1 cellular context compared by ENCODE assay signal in the genomic region with DNA sequence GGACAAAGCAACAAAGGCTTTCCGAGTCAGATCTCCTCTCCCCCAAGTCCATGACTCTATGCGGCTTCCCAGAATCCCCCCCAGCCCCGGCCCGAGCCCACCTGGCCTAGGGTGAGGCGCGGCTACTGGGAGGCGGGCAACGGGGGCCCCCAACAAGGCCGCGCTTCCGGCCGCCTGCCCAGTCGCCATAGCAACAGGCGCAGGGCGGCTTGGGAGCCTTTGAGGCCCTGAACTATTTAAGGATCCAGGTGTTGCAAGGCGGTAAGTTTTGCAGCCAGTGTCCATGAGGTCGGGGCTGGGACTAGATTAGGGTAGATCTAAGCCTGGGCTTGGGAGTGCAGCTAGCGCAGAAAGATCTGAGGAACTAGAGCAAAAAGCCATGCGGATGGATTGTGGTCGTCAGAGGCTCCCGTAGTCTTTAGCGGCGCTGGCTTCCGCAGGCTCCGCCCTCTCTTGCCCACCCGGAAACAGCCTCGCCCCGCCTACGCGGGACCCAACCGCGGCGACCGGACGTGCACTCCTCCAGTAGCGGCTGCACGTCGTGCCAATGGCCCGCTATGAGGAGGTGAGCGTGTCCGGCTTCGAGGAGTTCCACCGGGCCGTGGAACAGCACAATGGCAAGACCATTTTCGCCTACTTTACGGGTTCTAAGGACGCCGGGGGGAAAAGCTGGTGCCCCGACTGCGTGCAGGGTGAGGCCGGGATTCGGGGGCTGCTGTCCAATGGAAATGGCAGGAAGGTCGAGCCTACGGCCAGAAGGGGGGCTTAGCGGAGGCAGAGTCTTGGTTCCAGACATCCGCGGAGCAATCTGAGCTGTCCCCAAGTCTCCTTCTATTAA.
TF ChIP-seq lines count a peak whose summit lies in the region.

KIAA0753 (minus strand) TSS at position 176 of the 838 bp plus-strand sequence. CDS start 5,608 bp downstream, outside the sequence.
TXNDC17 (plus strand) TSS at position 525 of the 838 bp plus-strand sequence; CDS start at position 548, 23 bp downstream.

TF ChIP-seq in HepG2, 621 proteins besides CTCF, POLR2A, EP300 and RAD21 (continued from another document and continues in another):
- 0 out of 2 replicates have a peak, but pooled peaks have one; percentile 57 for TF ChIP-seq ZIK1 (CRISPR knock-in tag; IDR thresholded peaks at IDR 0.05; ENCODE audit: borderline replicate concordance, low read depth)
- no peak for TF ChIP-seq KLF15 (CRISPR knock-in tag; IDR thresholded peaks at IDR 0.05; ENCODE audit: borderline replicate concordance)
- no peak for TF ChIP-seq MBD4 (IDR thresholded peaks at IDR 0.05; ENCODE audit: borderline replicate concordance, low read length)
- TF ChIP-seq MXD4 (CRISPR knock-in tag; IDR thresholded peaks at IDR 0.05): 0 out of 2 replicates have a peak, but pooled peaks have one; percentile 54
- TF ChIP-seq, protein P1, sequence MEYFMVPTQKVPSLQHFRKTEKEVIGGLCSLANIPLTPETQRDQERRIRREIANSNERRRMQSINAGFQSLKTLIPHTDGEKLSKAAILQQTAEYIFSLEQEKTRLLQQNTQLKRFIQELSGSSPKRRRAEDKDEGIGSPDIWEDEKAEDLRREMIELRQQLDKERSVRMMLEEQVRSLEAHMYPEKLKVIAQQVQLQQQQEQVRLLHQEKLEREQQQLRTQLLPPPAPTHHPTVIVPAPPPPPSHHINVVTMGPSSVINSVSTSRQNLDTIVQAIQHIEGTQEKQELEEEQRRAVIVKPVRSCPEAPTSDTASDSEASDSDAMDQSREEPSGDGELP (IDR thresholded peaks at IDR 0.05; ENCODE audit: borderline replicate concordance, low read depth): peak; percentile 25; the same call in 1 of the 2 replicates
- TF ChIP-seq, protein P2, sequence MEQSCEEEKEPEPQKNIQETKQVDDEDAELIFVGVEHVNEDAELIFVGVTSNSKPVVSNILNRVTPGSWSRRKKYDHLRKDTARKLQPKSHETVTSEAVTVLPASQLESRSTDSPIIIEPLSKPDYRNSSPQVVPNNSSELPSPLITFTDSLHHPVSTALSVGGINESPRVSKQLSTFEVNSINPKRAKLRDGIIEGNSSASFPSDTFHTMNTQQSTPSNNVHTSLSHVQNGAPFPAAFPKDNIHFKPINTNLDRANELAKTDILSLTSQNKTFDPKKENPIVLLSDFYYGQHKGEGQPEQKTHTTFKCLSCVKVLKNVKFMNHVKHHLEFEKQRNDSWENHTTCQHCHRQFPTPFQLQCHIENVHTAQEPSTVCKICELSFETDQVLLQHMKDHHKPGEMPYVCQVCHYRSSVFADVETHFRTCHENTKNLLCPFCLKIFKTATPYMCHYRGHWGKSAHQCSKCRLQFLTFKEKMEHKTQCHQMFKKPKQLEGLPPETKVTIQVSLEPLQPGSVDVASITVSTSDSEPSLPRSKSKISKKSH (CRISPR knock-in tag; IDR thresholded peaks at IDR 0.05; ENCODE audit: borderline replicate concordance): peak; percentile 69; the same call in 1 of the 2 replicates
- TF ChIP-seq KLF12 (CRISPR knock-in tag; IDR thresholded peaks at IDR 0.05; ENCODE audit: borderline replicate concordance): peak; percentile 66; the same call in 1 of the 2 replicates
- TF ChIP-seq RNF219 (CRISPR knock-in tag; IDR thresholded peaks at IDR 0.05): 0 out of 2 replicates have a peak, but pooled peaks have one; percentile 50
- TF ChIP-seq ZNF772 (CRISPR knock-in tag; IDR thresholded peaks at IDR 0.05): 0 out of 2 replicates have a peak, but pooled peaks have one; percentile 38
- peak; percentile 17 for TF ChIP-seq YY1 (IDR thresholded peaks at IDR 0.05; ENCODE audit: insufficient read depth, insufficient replicate concordance, low read depth, low read length)
- peak; percentile 78; the same call in 1 of the 2 replicates for TF ChIP-seq SRF (IDR thresholded peaks at IDR 0.05; ENCODE audit: low read depth, low read length)
- peak; percentile 88 for TF ChIP-seq KMT2A (CRISPR knock-in tag; IDR thresholded peaks at IDR 0.05)
- TF ChIP-seq ZNF124 (CRISPR knock-in tag; IDR thresholded peaks at IDR 0.05): peak; percentile 56; the same call in 1 of the 2 replicates
- TF ChIP-seq ZNF274 (CRISPR knock-in tag; IDR thresholded peaks at IDR 0.05): peak; percentile 82
- peak; percentile 42; the same call in 1 of the 2 replicates for TF ChIP-seq ZNF12 (CRISPR knock-in tag; IDR thresholded peaks at IDR 0.05)
- TF ChIP-seq TFDP1 (CRISPR knock-in tag; IDR thresholded peaks at IDR 0.05; ENCODE audit: borderline replicate concordance): peak; percentile 63; the same call in 1 of the 2 replicates
- TF ChIP-seq SRSF1 (optimal IDR thresholded peaks at IDR 0.05; ENCODE audit: low read depth, low read length): peak; percentile 70
- TF ChIP-seq ZMYM4 (CRISPR knock-in tag; IDR thresholded peaks at IDR 0.05): peak; percentile 19; the same call in 1 of the 2 replicates
- TF ChIP-seq STAG1 (CRISPR knock-in tag; IDR thresholded peaks at IDR 0.05): no peak
- TF ChIP-seq KLF6 (CRISPR knock-in tag; IDR thresholded peaks at IDR 0.05): peak; percentile 77
- TF ChIP-seq SKIL (CRISPR knock-in tag; IDR thresholded peaks at IDR 0.05; ENCODE audit: borderline replicate concordance): no peak
- peak; percentile 98 for TF ChIP-seq RFX3 (CRISPR knock-in tag; IDR thresholded peaks at IDR 0.05)
- TF ChIP-seq HHEX (CRISPR knock-in tag; IDR thresholded peaks at IDR 0.05): no peak
- TF ChIP-seq IRX3 (CRISPR knock-in tag; IDR thresholded peaks at IDR 0.05; ENCODE audit: borderline replicate concordance, low read depth): peak; percentile 73; the same call in 1 of the 2 replicates
- TF ChIP-seq CEBPG (CRISPR knock-in tag; IDR thresholded peaks at IDR 0.05): 0 out of 2 replicates have a peak, but pooled peaks have one; percentile 27
- no peak for TF ChIP-seq HOXD1 (CRISPR knock-in tag; IDR thresholded peaks at IDR 0.05)
- peak; percentile 95 for TF ChIP-seq TAF1 (CRISPR knock-in tag; IDR thresholded peaks at IDR 0.05)
- TF ChIP-seq ZNF460 (CRISPR knock-in tag; IDR thresholded peaks at IDR 0.05; ENCODE audit: borderline replicate concordance): no peak
- TF ChIP-seq, protein P3, sequence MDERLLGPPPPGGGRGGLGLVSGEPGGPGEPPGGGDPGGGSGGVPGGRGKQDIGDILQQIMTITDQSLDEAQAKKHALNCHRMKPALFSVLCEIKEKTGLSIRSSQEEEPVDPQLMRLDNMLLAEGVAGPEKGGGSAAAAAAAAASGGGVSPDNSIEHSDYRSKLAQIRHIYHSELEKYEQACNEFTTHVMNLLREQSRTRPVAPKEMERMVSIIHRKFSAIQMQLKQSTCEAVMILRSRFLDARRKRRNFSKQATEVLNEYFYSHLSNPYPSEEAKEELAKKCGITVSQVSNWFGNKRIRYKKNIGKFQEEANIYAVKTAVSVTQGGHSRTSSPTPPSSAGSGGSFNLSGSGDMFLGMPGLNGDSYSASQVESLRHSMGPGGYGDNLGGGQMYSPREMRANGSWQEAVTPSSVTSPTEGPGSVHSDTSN (CRISPR knock-in tag; IDR thresholded peaks at IDR 0.05): no peak
- TF ChIP-seq ZNF335 (CRISPR knock-in tag; IDR thresholded peaks at IDR 0.05): peak; percentile 52; the same call in 1 of the 2 replicates
- TF ChIP-seq, protein P4, sequence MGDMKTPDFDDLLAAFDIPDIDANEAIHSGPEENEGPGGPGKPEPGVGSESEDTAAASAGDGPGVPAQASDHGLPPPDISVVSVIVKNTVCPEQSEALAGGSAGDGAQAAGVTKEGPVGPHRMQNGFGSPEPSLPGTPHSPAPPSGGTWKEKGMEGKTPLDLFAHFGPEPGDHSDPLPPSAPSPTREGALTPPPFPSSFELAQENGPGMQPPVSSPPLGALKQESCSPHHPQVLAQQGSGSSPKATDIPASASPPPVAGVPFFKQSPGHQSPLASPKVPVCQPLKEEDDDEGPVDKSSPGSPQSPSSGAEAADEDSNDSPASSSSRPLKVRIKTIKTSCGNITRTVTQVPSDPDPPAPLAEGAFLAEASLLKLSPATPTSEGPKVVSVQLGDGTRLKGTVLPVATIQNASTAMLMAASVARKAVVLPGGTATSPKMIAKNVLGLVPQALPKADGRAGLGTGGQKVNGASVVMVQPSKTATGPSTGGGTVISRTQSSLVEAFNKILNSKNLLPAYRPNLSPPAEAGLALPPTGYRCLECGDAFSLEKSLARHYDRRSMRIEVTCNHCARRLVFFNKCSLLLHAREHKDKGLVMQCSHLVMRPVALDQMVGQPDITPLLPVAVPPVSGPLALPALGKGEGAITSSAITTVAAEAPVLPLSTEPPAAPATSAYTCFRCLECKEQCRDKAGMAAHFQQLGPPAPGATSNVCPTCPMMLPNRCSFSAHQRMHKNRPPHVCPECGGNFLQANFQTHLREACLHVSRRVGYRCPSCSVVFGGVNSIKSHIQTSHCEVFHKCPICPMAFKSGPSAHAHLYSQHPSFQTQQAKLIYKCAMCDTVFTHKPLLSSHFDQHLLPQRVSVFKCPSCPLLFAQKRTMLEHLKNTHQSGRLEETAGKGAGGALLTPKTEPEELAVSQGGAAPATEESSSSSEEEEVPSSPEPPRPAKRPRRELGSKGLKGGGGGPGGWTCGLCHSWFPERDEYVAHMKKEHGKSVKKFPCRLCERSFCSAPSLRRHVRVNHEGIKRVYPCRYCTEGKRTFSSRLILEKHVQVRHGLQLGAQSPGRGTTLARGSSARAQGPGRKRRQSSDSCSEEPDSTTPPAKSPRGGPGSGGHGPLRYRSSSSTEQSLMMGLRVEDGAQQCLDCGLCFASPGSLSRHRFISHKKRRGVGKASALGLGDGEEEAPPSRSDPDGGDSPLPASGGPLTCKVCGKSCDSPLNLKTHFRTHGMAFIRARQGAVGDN (CRISPR knock-in tag; IDR thresholded peaks at IDR 0.05): peak; percentile 91
- TF ChIP-seq CHCHD3 (CRISPR knock-in tag; IDR thresholded peaks at IDR 0.05): peak; percentile 78; the same call in 1 of the 2 replicates
- TF ChIP-seq, protein P5, sequence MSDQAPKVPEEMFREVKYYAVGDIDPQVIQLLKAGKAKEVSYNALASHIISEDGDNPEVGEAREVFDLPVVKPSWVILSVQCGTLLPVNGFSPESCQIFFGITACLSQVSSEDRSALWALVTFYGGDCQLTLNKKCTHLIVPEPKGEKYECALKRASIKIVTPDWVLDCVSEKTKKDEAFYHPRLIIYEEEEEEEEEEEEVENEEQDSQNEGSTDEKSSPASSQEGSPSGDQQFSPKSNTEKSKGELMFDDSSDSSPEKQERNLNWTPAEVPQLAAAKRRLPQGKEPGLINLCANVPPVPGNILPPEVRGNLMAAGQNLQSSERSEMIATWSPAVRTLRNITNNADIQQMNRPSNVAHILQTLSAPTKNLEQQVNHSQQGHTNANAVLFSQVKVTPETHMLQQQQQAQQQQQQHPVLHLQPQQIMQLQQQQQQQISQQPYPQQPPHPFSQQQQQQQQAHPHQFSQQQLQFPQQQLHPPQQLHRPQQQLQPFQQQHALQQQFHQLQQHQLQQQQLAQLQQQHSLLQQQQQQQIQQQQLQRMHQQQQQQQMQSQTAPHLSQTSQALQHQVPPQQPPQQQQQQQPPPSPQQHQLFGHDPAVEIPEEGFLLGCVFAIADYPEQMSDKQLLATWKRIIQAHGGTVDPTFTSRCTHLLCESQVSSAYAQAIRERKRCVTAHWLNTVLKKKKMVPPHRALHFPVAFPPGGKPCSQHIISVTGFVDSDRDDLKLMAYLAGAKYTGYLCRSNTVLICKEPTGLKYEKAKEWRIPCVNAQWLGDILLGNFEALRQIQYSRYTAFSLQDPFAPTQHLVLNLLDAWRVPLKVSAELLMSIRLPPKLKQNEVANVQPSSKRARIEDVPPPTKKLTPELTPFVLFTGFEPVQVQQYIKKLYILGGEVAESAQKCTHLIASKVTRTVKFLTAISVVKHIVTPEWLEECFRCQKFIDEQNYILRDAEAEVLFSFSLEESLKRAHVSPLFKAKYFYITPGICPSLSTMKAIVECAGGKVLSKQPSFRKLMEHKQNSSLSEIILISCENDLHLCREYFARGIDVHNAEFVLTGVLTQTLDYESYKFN (CRISPR knock-in tag; conservative IDR thresholded peaks at IDR 0.05): peak; percentile 37
- peak; percentile 68; the same call in 1 of the 2 replicates for TF ChIP-seq ZNF614 (CRISPR knock-in tag; IDR thresholded peaks at IDR 0.05; ENCODE audit: borderline replicate concordance)
- no peak for TF ChIP-seq SRSF9 (IDR thresholded peaks at IDR 0.05; ENCODE audit: borderline replicate concordance, insufficient read depth, low read depth, low read length, poor library complexity, severe bottlenecking)
- peak; percentile 84 for TF ChIP-seq ZNF546 (CRISPR knock-in tag; conservative IDR thresholded peaks at IDR 0.05)
- TF ChIP-seq ZNF253 (CRISPR knock-in tag; IDR thresholded peaks at IDR 0.05; ENCODE audit: borderline replicate concordance): 0 out of 2 replicates have a peak, but pooled peaks have one; percentile 57
- peak; percentile 80 for TF ChIP-seq ZNF232 (CRISPR knock-in tag; IDR thresholded peaks at IDR 0.05; ENCODE audit: borderline replicate concordance)
- peak; percentile 95; the same call in 1 of the 2 replicates for TF ChIP-seq ZNF337 (CRISPR knock-in tag; IDR thresholded peaks at IDR 0.05; ENCODE audit: borderline replicate concordance, low read depth)
